Comparison of ENCODE assay signal across 11 cellular contexts in the genomic region with DNA sequence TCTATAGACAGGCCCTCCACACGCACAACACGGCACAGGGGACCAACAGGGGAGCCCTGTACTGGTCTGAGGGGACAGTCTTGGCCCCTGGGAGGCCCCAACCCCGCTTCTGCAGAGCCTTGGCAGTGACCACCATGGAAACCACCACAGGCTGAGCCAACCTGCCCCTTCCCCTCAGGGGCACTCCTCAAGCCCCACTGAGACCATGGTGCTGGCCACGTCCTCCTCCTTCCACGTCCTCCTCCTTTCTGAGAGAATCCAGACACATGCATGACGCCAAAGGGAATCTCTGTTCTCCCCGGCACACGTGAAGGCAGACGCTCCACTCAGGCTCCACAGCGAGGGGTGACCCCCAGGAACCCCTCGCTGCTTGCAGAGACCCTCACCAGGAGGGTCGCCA. TPM values are rescaled to one million over a fixed set of nuclear protein-coding genes. Genes with fewer than 3 reads are reported as not detected.
DNase-seq lines count a peak whose midpoint lies in the region; ATAC-seq, FAIRE-seq and TF ChIP-seq lines count a peak whose summit lies in the region.
"Had no signal": no experiment of that assay in that cellular context is flagged by ENCODE, and none has a peak within 500 bp of the region (broad histone marks: within the 10 kb centered on the region; RNA-seq: fewer than 3 reads in every experiment).

No MANE protein-coding gene starts in this region.

- no peak overlapping the region for H2AFZ ChIP-seq in keratinocyte (ENCODE audit: control insufficient read depth, low read length)

- H3K9me1 ChIP-seq in keratinocyte (ENCODE audit: control insufficient read depth, extremely low read depth, insufficient read depth, low read length): peaks cover 6% of the 10 kb centered on the region

- H4K20me1 ChIP-seq in keratinocyte (ENCODE audit: control insufficient read depth, extremely low read depth, insufficient read depth, low read length): peaks cover 46% of the 10 kb centered on the region

- no peaks in the 10 kb centered on the region for H3K9me3 Mint-ChIP-seq in activated naive CD4-positive, alpha-beta T cell treated with anti-CD3 and anti-CD28 coated beads, Interleukin-2, amount 50 U/mL, for 72 hours

- H3K27ac Mint-ChIP-seq in activated naive CD4-positive, alpha-beta T cell treated with anti-CD3 and anti-CD28 coated beads, Interleukin-2, amount 50 U/mL, for 72 hours: peak overlapping the region; percentile 50 to 94

- no peak overlapping the region for H3K4me3 ChIP-seq in right atrium auricular region
- no peak overlapping the region for H3K4me3 ChIP-seq in keratinocyte (ENCODE audit: control insufficient read depth in 2 of 3, extremely low read depth in 1 of 3, insufficient read depth in 2 of 3, low read depth in 1 of 3, low read length in 3 of 3)
- H3K4me3 ChIP-seq in suprapubic skin: peak overlapping the region; percentile 91

- H3K4me2 ChIP-seq in keratinocyte (ENCODE audit: control insufficient read depth, extremely low read depth, insufficient read depth, low read depth, low read length): peak overlapping the region; percentile 98

- H3K27me3 ChIP-seq in right atrium auricular region: no peaks in the 10 kb centered on the region
- no peaks in the 10 kb centered on the region for H3K27me3 ChIP-seq in keratinocyte (ENCODE audit: control insufficient read depth, extremely low read depth, insufficient read depth, low read length)
- H3K27me3 ChIP-seq in suprapubic skin: no peaks in the 10 kb centered on the region

- no peak overlapping the region for H3K9ac ChIP-seq in keratinocyte (ENCODE audit: control insufficient read depth, extremely low read depth, insufficient read depth, low read length)

- H3K79me2 ChIP-seq in keratinocyte (ENCODE audit: control insufficient read depth, insufficient read depth, low read length): peaks cover 72% of the 10 kb centered on the region

- no peak for FAIRE-seq in keratinocyte (lab: Jason Lieb, UNC)

- H3K9me3 ChIP-seq in right atrium auricular region: no peaks in the 10 kb centered on the region
- H3K9me3 ChIP-seq in keratinocyte (ENCODE audit: control insufficient read depth, low read depth, low read length): no peaks in the 10 kb centered on the region
- H3K9me3 ChIP-seq in suprapubic skin: no peaks in the 10 kb centered on the region

- 84% methylated on average over 10 of the region's 12 CpGs for WGBS in suprapubic skin

- DNase-seq in cardiac septum (ENCODE audit: low spot score) (peak; percentile 35), right atrium auricular region (ENCODE audit: low spot score) (no peak), keratinocyte (ENCODE audit: low read depth, low spot score) (no peak), suprapubic skin (ENCODE audit: low spot score in 2 of 2) (no peak), UCSD-AML1 (lab: John Stamatoyannopoulos, UW; ENCODE audit: unreplicated experiment) (no peak), inferior parietal cortex (ENCODE audit: extremely low spot score) (no peak), iPS-NIHi7 (ENCODE audit: extremely low spot score) (no peak)
- no peak for DNase-seq in activated naive CD4-positive, alpha-beta T cell treated with anti-CD3 and anti-CD28 coated beads, Interleukin-2, amount 50 U/mL, for 72 hours (ENCODE audit: low spot score in 2 of 2)
- DNase-seq: NCI-H2029, SHP77, substantia nigra had no signal

- H3K36me3 ChIP-seq in right atrium auricular region (peaks cover 38% of the 10 kb centered on the region), keratinocyte (ENCODE audit: control insufficient read depth in 2 of 2, extremely low read depth in 1 of 2, insufficient read depth in 2 of 2, low read length in 2 of 2) (peaks cover 25 to 35% of the 10 kb centered on the region in 2 experiments), suprapubic skin (peaks cover 43% of the 10 kb centered on the region)

- intact Hi-C loops in cardiac septum (cut with DNase I): loop anchor here (5.0 kb wide), 1 partner anchor 38 kb away; no protein-coding TSS in a partner anchor

- TF ChIP-seq CTCF in right atrium auricular region (IDR thresholded peaks at IDR 0.05) (no peak), keratinocyte (optimal IDR thresholded peaks at IDR 0.05 in 1 of 3, IDR thresholded peaks at IDR 0.05 in 1 of 3, conservative IDR thresholded peaks at IDR 0.05 in 1 of 3; ENCODE audit: extremely low read depth in 1 of 3, insufficient read depth in 2 of 3, low read length in 3 of 3) (no peak), suprapubic skin (IDR thresholded peaks at IDR 0.05) (no peak)

- H3K27ac ChIP-seq in right atrium auricular region: no peak overlapping the region
- peak overlapping the region; percentile 13 for H3K27ac ChIP-seq in keratinocyte (ENCODE audit: control insufficient read depth, insufficient read depth, low read length)
- H3K27ac ChIP-seq in suprapubic skin: no peak overlapping the region

- H3K4me1 ChIP-seq in right atrium auricular region (peaks cover 0 to 54% of the 10 kb centered on the region in 2 donors), keratinocyte (ENCODE audit: control insufficient read depth, extremely low read depth, insufficient read depth, low read length) (peaks cover 19% of the 10 kb centered on the region), suprapubic skin (peaks cover 57% of the 10 kb centered on the region)

- dilution Hi-C loops in keratinocyte (cut with MboI; ENCODE audit: extremely low pct_ligation_motif_present, low sequenced_read_pairs): no loop called here

- ATAC-seq in activated naive CD4-positive, alpha-beta T cell treated with anti-CD3 and anti-CD28 coated beads, Interleukin-2, amount 50 U/mL, for 72 hours: no peak

- peaks cover 32 to 51% of the 10 kb centered on the region in 2 donors for H3K36me3 Mint-ChIP-seq in activated naive CD4-positive, alpha-beta T cell treated with anti-CD3 and anti-CD28 coated beads, Interleukin-2, amount 50 U/mL, for 72 hours

- no peak for TF ChIP-seq EP300 in suprapubic skin (IDR thresholded peaks at IDR 0.05)

- no peak for TF ChIP-seq POLR2A in suprapubic skin (IDR thresholded peaks at IDR 0.05)

RNA-seq across cellular contexts. Expression of a gene that starts 2.7 kb away (rescaled TPM):
- total RNA-seq in cardiac septum: 18.0 TPM
- total RNA-seq in right atrium auricular region: 10 to 100 TPM; 17.7 to 20.8 TPM
- total RNA-seq in activated naive CD4-positive, alpha-beta T cell treated with anti-CD3 and anti-CD28 coated beads, Interleukin-2, amount 50 U/mL, for 72 hours: 10 to 100 TPM; 27.7 to 39.0 TPM
- 3.7 to 5.0 TPM (median 4.3 TPM) in 3 replicates for polyA plus RNA-seq in keratinocyte
- polyA plus RNA-seq in keratinocyte (2011; ENCODE audit: low read depth): 20.9 TPM
- 2.8 and 4.2 TPM in 2 replicates for polyA plus RNA-seq in keratinocyte (2011; cell fraction: cytosol; rRNA removed)
- polyA plus RNA-seq in keratinocyte (2011; cell fraction: nucleus; rRNA removed): 19.3 and 21.4 TPM in 2 replicates
- 10.8 and 17.3 TPM in 2 replicates for polyA plus RNA-seq in keratinocyte (2012; ENCODE audit: low replicate concordance)
- 5.7 to 10.7 TPM (median 6.1 TPM) in 3 replicates for polyA minus RNA-seq in keratinocyte
- 7.3 TPM for polyA minus RNA-seq in keratinocyte (2011; cell fraction: cytosol; rRNA and poly(A)+ RNA removed)
- 17.4 and 19.2 TPM in 2 replicates for polyA minus RNA-seq in keratinocyte (2011; cell fraction: nucleus; rRNA and poly(A)+ RNA removed)
- 100 to 1,000 TPM in 1 of 4 donors, 10 to 100 TPM in 3; 69.3 to 116 (median 81.1) TPM for total RNA-seq in suprapubic skin

RNA-seq across cellular contexts. Expression of a gene that starts 28.7 kb away (rescaled TPM):
- total RNA-seq in cardiac septum (6.2 TPM), right atrium auricular region (1 to 10 TPM; 3.7 to 6.6 TPM), suprapubic skin (10 to 100 TPM; 11.9 to 19.4 (median 18.2) TPM)
- 10 to 100 TPM; 18.4 to 20.7 TPM for total RNA-seq in activated naive CD4-positive, alpha-beta T cell treated with anti-CD3 and anti-CD28 coated beads, Interleukin-2, amount 50 U/mL, for 72 hours
- 4.9 to 8.0 TPM (median 7.1 TPM) in 3 replicates for polyA plus RNA-seq in keratinocyte
- polyA plus RNA-seq in keratinocyte (2011; ENCODE audit: low read depth): 7.9 TPM
- 8.0 and 8.7 TPM in 2 replicates for polyA plus RNA-seq in keratinocyte (2011; cell fraction: cytosol; rRNA removed)
- polyA plus RNA-seq in keratinocyte (2011; cell fraction: nucleus; rRNA removed): 20.1 and 20.9 TPM in 2 replicates
- polyA plus RNA-seq in keratinocyte (2012; ENCODE audit: low replicate concordance): 8.8 and 12.4 TPM in 2 replicates
- 8.5 to 27.1 TPM (median 10.4 TPM) in 3 replicates for polyA minus RNA-seq in keratinocyte
- polyA minus RNA-seq in keratinocyte (2011; cell fraction: cytosol; rRNA and poly(A)+ RNA removed): 9.8 TPM
- polyA minus RNA-seq in keratinocyte (2011; cell fraction: nucleus; rRNA and poly(A)+ RNA removed): 15.3 and 23.3 TPM in 2 replicates
